In genomic region chr10:96112531-96112930, GRCh38 we compare ENCODE assay signal across 7 cellular contexts.
"Had no signal": no experiment of that assay in that cellular context is flagged by ENCODE, and none has a peak within 500 bp of the region (broad histone marks: within the 10 kb centered on the region; RNA-seq: fewer than 3 reads in every experiment).

No MANE protein-coding gene starts in this region.

- H3K4me2 ChIP-seq: GM23338 had no signal

- DNase-seq: H7, HFFc6 had no signal

- H3K4me3 ChIP-seq: GM23338, HAP-1 had no signal

- H3K4me1 ChIP-seq: HAP-1 had no signal

- H3K27ac ChIP-seq: HL-60 had no signal

- H3K36me3 ChIP-seq: HAP-1 had no signal

- FAIRE-seq: HepG2 had no signal

- H2AFZ ChIP-seq: GM23338 had no signal

- ATAC-seq: GM23338, HCT116, HepG2 had no signal

- H3K9me3 ChIP-seq: HAP-1 had no signal
